8 cellular contexts compared by ENCODE assay signal in genomic region chr3:48898383-48899234, GRCh38.
DNase-seq lines count a peak whose midpoint lies in the region; ATAC-seq and TF ChIP-seq lines count a peak whose summit lies in the region.

SLC25A20 (minus strand) TSS chr3:48898882; CDS start chr3:48898794, 88 bp downstream.

- ATAC-seq in GM18505 (IDR thresholded peaks at IDR 0.05; ENCODE audit: unreplicated experiment) (peak; percentile 90), HG02973 (IDR thresholded peaks at IDR 0.05; ENCODE audit: unreplicated experiment) (peak; percentile 87)
- ATAC-seq in central memory CD8-positive, alpha-beta T cell (replicated peaks; ENCODE audit: extremely low read depth, poor library complexity, severe bottlenecking) = peak; percentile 90

- DNase-seq in NCI-H2227 (lab: John Stamatoyannopoulos, UW; ENCODE audit: unreplicated experiment) (peak; percentile 85), islet precursor cell (peak; percentile 96)
- DNase-seq in activated CD4-positive, CD25-positive, alpha-beta regulatory T cell (lab: John Stamatoyannopoulos, UW) = peak; percentile 79 to 90 (median 84)
- peak; percentile 75 to 82 for DNase-seq in central memory CD8-positive, alpha-beta T cell (ENCODE audit: low spot score in 2 of 2)
- peak; percentile 89 for DNase-seq in stimulated activated CD4-positive, alpha-beta T cell treated with anti-CD3 and anti-CD28 coated beads, Interleukin-12 subunit alpha, Interleukin-12 subunit beta, amount 100 ng/mL, for 4 hours

- peak within 1 kb of the TSS; percentile 65 for H3K27ac Mint-ChIP-seq in central memory CD8-positive, alpha-beta T cell (ENCODE audit: low read depth)

- peak; percentile 66 for TF ChIP-seq POLR2A in GM18505 (IDR thresholded peaks at IDR 0.05; ENCODE audit: borderline replicate concordance, extremely low read depth, insufficient read depth, insufficient read length)

- H3K4me3 Mint-ChIP-seq in central memory CD8-positive, alpha-beta T cell = peak within 1 kb of the TSS; percentile 91

- peaks cover 35% of the 10 kb centered on the region for H3K4me1 Mint-ChIP-seq in central memory CD8-positive, alpha-beta T cell

- H3K27ac ChIP-seq in 22Rv1 = peak within 1 kb of the TSS; percentile 59

- no peaks in the 10 kb centered on the region for H3K9me3 Mint-ChIP-seq in central memory CD8-positive, alpha-beta T cell

- H3K27me3 Mint-ChIP-seq in central memory CD8-positive, alpha-beta T cell = no peaks in the 10 kb centered on the region

- TF ChIP-seq CTCF in 22Rv1 (IDR thresholded peaks at IDR 0.05) = no peak

- H3K36me3 Mint-ChIP-seq in central memory CD8-positive, alpha-beta T cell (ENCODE audit: insufficient read depth) = peaks cover 15% of the 10 kb centered on the region

Comparison
In these comparisons a context has a peak if more than half of its experiments do, and no peak if none do; other contexts are left out.
1. Peak in every context shown above with its lines: DNase-seq, ATAC-seq and H3K27ac ChIP-seq.